21 cellular contexts compared by ENCODE assay signal in genomic region chr20:19543114-19543513, GRCh38.
DNase-seq lines count a peak whose midpoint lies in the region; ATAC-seq lines count a peak whose summit lies in the region.
"Had no signal": no experiment of that assay in that cellular context is flagged by ENCODE, and none has a peak within 500 bp of the region (broad histone marks: within the 10 kb centered on the region; RNA-seq: fewer than 3 reads in every experiment).

No MANE protein-coding gene starts in this region.

- CTCF ChIA-PET in T-cell (lab: Charles Lee): interaction anchor here in 1 of 2 donors (0.6 kb wide), 1 partner anchor 11 kb away, joined by 3 read pairs; no protein-coding TSS in a partner anchor

- H3K36me3 ChIP-seq in Karpas-422 (ENCODE audit: insufficient read depth, low read length): no peaks in the 10 kb centered on the region
- H3K36me3 ChIP-seq: BE2C had no signal

- peak; percentile 48 to 62 (median 52) for ATAC-seq in T-cell (replicated peaks in 1 of 4)
- no peak for ATAC-seq in GM18502 (IDR thresholded peaks at IDR 0.05; ENCODE audit: poor library complexity, unreplicated experiment)
- ATAC-seq: K562 had no signal

- no peaks in the 10 kb centered on the region for H3K9me3 ChIP-seq in Karpas-422 (ENCODE audit: low read length)
- H3K9me3 ChIP-seq: BE2C had no signal

- no peak overlapping the region for H3K4me3 Mint-ChIP-seq in activated T-cell treated with anti-CD3 and anti-CD28 coated beads, Interleukin-2, amount 50 U/mL, for 24 hours
- H3K4me3 Mint-ChIP-seq in T-cell: peak overlapping the region in 1 of 3 donors; percentile 8
- H3K4me3 Mint-ChIP-seq: CD4-positive, CD25-positive, alpha-beta regulatory T cell; H9 had no signal

- H3K36me3 Mint-ChIP-seq in activated T-cell treated with anti-CD3 and anti-CD28 coated beads, Interleukin-2, amount 50 U/mL, for 24 hours (ENCODE audit: low read depth): no peaks in the 10 kb centered on the region
- no peaks in the 10 kb centered on the region for H3K36me3 Mint-ChIP-seq in T-cell
- H3K36me3 Mint-ChIP-seq: CD4-positive, CD25-positive, alpha-beta regulatory T cell had no signal

- no peaks in the 10 kb centered on the region for H3K27me3 Mint-ChIP-seq in activated T-cell treated with anti-CD3 and anti-CD28 coated beads, Interleukin-2, amount 50 U/mL, for 24 hours
- H3K27me3 Mint-ChIP-seq in T-cell: no peaks in the 10 kb centered on the region
- H3K27me3 Mint-ChIP-seq: CD4-positive, CD25-positive, alpha-beta regulatory T cell had no signal

- H3K4me1 ChIP-seq in Karpas-422 (ENCODE audit: low read length): no peaks in the 10 kb centered on the region
- H3K4me1 ChIP-seq: BE2C had no signal

- H3K27ac ChIP-seq in Karpas-422 (ENCODE audit: low read length): no peak overlapping the region

- H4K20me1 ChIP-seq in Karpas-422 (ENCODE audit: insufficient read depth, low read depth, low read length): no peaks in the 10 kb centered on the region

- H3K9me3 Mint-ChIP-seq in activated T-cell treated with anti-CD3 and anti-CD28 coated beads, Interleukin-2, amount 50 U/mL, for 24 hours: no peaks in the 10 kb centered on the region
- H3K9me3 Mint-ChIP-seq in T-cell: no peaks in the 10 kb centered on the region
- H3K9me3 Mint-ChIP-seq: H9 had no signal

- H3K4me3 ChIP-seq in Karpas-422 (ENCODE audit: low read length): no peak overlapping the region
- H3K4me3 ChIP-seq: K562 had no signal

- POLR2A ChIA-PET in T-cell (lab: Charles Lee): no interaction called here

- no peak for DNase-seq in activated T-cell treated with anti-CD3 and anti-CD28 coated beads, Interleukin-2, amount 50 U/mL, for 24 hours
- no peak for DNase-seq in activated T-cell treated with anti-CD3 and anti-CD28 coated beads, Interleukin-2, amount 50 U/mL, for 48 hours
- DNase-seq in COLO829 (ENCODE audit: low spot score): peak; percentile 86
- DNase-seq in T-cell: no peak
- DNase-seq in kidney tubule cell (ENCODE audit: low spot score): peak; percentile 9
- no peak for DNase-seq in HuH-7 (ENCODE audit: low spot score)
- no peak for DNase-seq in Karpas-422
- DNase-seq: BE2C; CD4-positive, CD25-positive, alpha-beta regulatory T cell; DMS153; GDM1; H9; NCI-H1417; NCI-H187 treated with DMSO at 0.1 percent for 48 hours; NCI-H226; NCI-H524; NCI-H82; OCI-M1; SHP77 treated with DMSO at 0.1 percent for 48 hours had no signal

- H3K9me2 ChIP-seq in Karpas-422 (replicated peaks; ENCODE audit: insufficient read depth, low read length): no peaks in the 10 kb centered on the region

- no peaks in the 10 kb centered on the region for H3K27me3 ChIP-seq in Karpas-422 (ENCODE audit: low read length)

- no peak overlapping the region for H3K4me2 ChIP-seq in Karpas-422 (ENCODE audit: low read depth, low read length, poor library complexity, severe bottlenecking)

- no peaks in the 10 kb centered on the region for H3K79me2 ChIP-seq in Karpas-422 (ENCODE audit: low read length)

- peaks cover 34% of the 10 kb centered on the region for H3K4me1 Mint-ChIP-seq in activated T-cell treated with anti-CD3 and anti-CD28 coated beads, Interleukin-2, amount 50 U/mL, for 24 hours (ENCODE audit: low read depth)
- H3K4me1 Mint-ChIP-seq in T-cell: peaks cover 5 to 28% (median 25%) of the 10 kb centered on the region in 3 donors
- H3K4me1 Mint-ChIP-seq: CD4-positive, CD25-positive, alpha-beta regulatory T cell had no signal

- no peak overlapping the region for H2AFZ ChIP-seq in Karpas-422 (ENCODE audit: low read length)

- H3K27ac Mint-ChIP-seq in activated T-cell treated with anti-CD3 and anti-CD28 coated beads, Interleukin-2, amount 50 U/mL, for 24 hours: peak overlapping the region; percentile 64
- peak overlapping the region in 1 of 2 donors; percentile 85 for H3K27ac Mint-ChIP-seq in T-cell
- H3K27ac Mint-ChIP-seq: CD4-positive, CD25-positive, alpha-beta regulatory T cell had no signal

- no peak overlapping the region for H3K9ac ChIP-seq in Karpas-422 (ENCODE audit: low read length)

Comparison
In these comparisons a context has a peak if more than half of its experiments do, and no peak if none do; other contexts are left out.
1. DNase-seq: peak in COLO829 (single experiment) and kidney tubule cell (single experiment); none in activated T-cell treated with anti-CD3 and anti-CD28 coated beads, Interleukin-2, amount 50 U/mL, for 24 hours (single experiment), activated T-cell treated with anti-CD3 and anti-CD28 coated beads, Interleukin-2, amount 50 U/mL, for 48 hours (0 of 2), T-cell (0 of 34), HuH-7 (single experiment) and Karpas-422 (single experiment).